In genomic region chr17:50148226-50149098, GRCh38 we compare ENCODE assay signal across 8 cellular contexts. TPM values are rescaled to one million over a fixed set of nuclear protein-coding genes. Genes with fewer than 3 reads are reported as not detected.
DNase-seq lines count a peak whose midpoint lies in the region; ATAC-seq lines count a peak whose summit lies in the region.

No MANE protein-coding gene starts in this region.

- peaks cover 40 to 51% of the 10 kb centered on the region in 2 donors for H3K4me1 Mint-ChIP-seq in stimulated activated naive B cell treated with anti-CD40 and anti-IgM and Interleukin-4, amounts not matched to agents 10 μg/mL and 1 μg/mL and 100 μg/mL, for 72 hours

- peak overlapping the region; percentile 99 for H3K27ac Mint-ChIP-seq in stimulated activated naive B cell treated with anti-CD40 and anti-IgM and Interleukin-4, amounts not matched to agents 10 μg/mL and 1 μg/mL and 100 μg/mL, for 72 hours

- peak overlapping the region; percentile 96 for H3K27ac ChIP-seq in epithelial cell of prostate

- ATAC-seq in HG02759 (IDR thresholded peaks at IDR 0.05; ENCODE audit: unreplicated experiment) (peak; percentile 50), GM19328 (IDR thresholded peaks at IDR 0.05; ENCODE audit: unreplicated experiment) (no peak)
- ATAC-seq in stimulated activated naive B cell treated with anti-CD40 and anti-IgM and Interleukin-4, amounts not matched to agents 10 μg/mL and 1 μg/mL and 100 μg/mL, for 72 hours (replicated peaks) = peak; percentile 73 to 76

- no peaks in the 10 kb centered on the region for H3K27me3 Mint-ChIP-seq in stimulated activated naive B cell treated with anti-CD40 and anti-IgM and Interleukin-4, amounts not matched to agents 10 μg/mL and 1 μg/mL and 100 μg/mL, for 72 hours

- H3K9me3 Mint-ChIP-seq in stimulated activated naive B cell treated with anti-CD40 and anti-IgM and Interleukin-4, amounts not matched to agents 10 μg/mL and 1 μg/mL and 100 μg/mL, for 72 hours = no peaks in the 10 kb centered on the region

- DNase-seq in GM03348 (ENCODE audit: low spot score) = peak; percentile 67
- DNase-seq in NOMO-1 treated with DMSO at 0.1 percent for 48 hours (lab: John Stamatoyannopoulos, UW; ENCODE audit: unreplicated experiment) = peak; percentile 94
- DNase-seq in activated CD8-positive, alpha-beta memory T cell treated with anti-CD3 and anti-CD28 coated beads, Interleukin-2, amount 50 U/mL, for 24 hours (ENCODE audit: extremely low read depth) = peak; percentile 56
- DNase-seq in epithelial cell of prostate (ENCODE audit: low read depth, low spot score) = peak; percentile 68
- DNase-seq in myocyte (ENCODE audit: low read depth) = peak; percentile 57
- DNase-seq in stimulated activated naive B cell treated with anti-CD40 and anti-IgM and Interleukin-4, amounts not matched to agents 10 μg/mL and 1 μg/mL and 100 μg/mL, for 72 hours = peak; percentile 93

- H3K36me3 Mint-ChIP-seq in stimulated activated naive B cell treated with anti-CD40 and anti-IgM and Interleukin-4, amounts not matched to agents 10 μg/mL and 1 μg/mL and 100 μg/mL, for 72 hours = peaks cover 47 to 64% of the 10 kb centered on the region in 2 donors

- peak overlapping the region; percentile 87 to 100 for H3K4me3 Mint-ChIP-seq in stimulated activated naive B cell treated with anti-CD40 and anti-IgM and Interleukin-4, amounts not matched to agents 10 μg/mL and 1 μg/mL and 100 μg/mL, for 72 hours

RNA-seq across cellular contexts. Expression of gene PPP1R9B, which starts 2.0 kb away (rescaled TPM):
- total RNA-seq in myocyte = 40.5 and 44.2 TPM in 2 replicates
- polyA plus RNA-seq in myocyte (2012) = 43.6 TPM

RNA-seq across cellular contexts. Expression of gene SGCA, which starts 17.3 kb away (rescaled TPM):
- 428 and 447 TPM in 2 replicates for total RNA-seq in myocyte
- polyA plus RNA-seq in myocyte (2012) = 303 TPM

RNA-seq across cellular contexts. Expression of gene SAMD14, which starts 18.5 kb away (rescaled TPM):
- 0.24 and 0.47 TPM in 2 replicates for total RNA-seq in myocyte
- 3.6 TPM for polyA plus RNA-seq in myocyte (2012)

RNA-seq across cellular contexts. Expression of gene COL1A1, which starts 53.0 kb away (rescaled TPM):
- 604 and 719 TPM in 2 replicates for total RNA-seq in myocyte
- 15,153 TPM for polyA plus RNA-seq in myocyte (2012)

RNA-seq across cellular contexts. Expression of gene PDK2, which starts 53.3 kb away (rescaled TPM):
- total RNA-seq in myocyte = 54.4 and 61.1 TPM in 2 replicates
- 117 TPM for polyA plus RNA-seq in myocyte (2012)
